Comparison of ENCODE assay signal across 9 cellular contexts in genomic region chr2:226800941-226801784, GRCh38. TPM values are rescaled to one million over a fixed set of nuclear protein-coding genes. Genes with fewer than 3 reads are reported as not detected.
DNase-seq lines count a peak whose midpoint lies in the region; ATAC-seq lines count a peak whose summit lies in the region.
"Had no signal": no experiment of that assay in that cellular context is flagged by ENCODE, and none has a peak within 500 bp of the region (broad histone marks: within the 10 kb centered on the region; RNA-seq: fewer than 3 reads in every experiment).

No MANE protein-coding gene starts in this region.

- no peaks in the 10 kb centered on the region for H3K9me3 ChIP-seq in muscle layer of duodenum (ENCODE audit: control insufficient read depth in 1 of 2, low read length in 2 of 2)
- H3K9me3 ChIP-seq: HAP-1 had no signal

- peak overlapping the region; percentile 80 for H3K27ac ChIP-seq in muscle layer of duodenum (ENCODE audit: low read length)

- ATAC-seq in GM19023 (IDR thresholded peaks at IDR 0.05; ENCODE audit: unreplicated experiment) (peak; percentile 77), HG03175 (IDR thresholded peaks at IDR 0.05; ENCODE audit: unreplicated experiment) (peak; percentile 82), esophagus mucosa (peak; percentile 50)
- ATAC-seq in stimulated activated naive CD8-positive, alpha-beta T cell treated with anti-CD3 and anti-CD28 coated beads, Interleukin-15, Interleukin-2, amounts not matched to agents 100 U/mL and 50 U/mL, for 24 hours, result peak; percentile 67

- no peaks in the 10 kb centered on the region for H3K9me3 Mint-ChIP-seq in activated T-cell treated with anti-CD3 and anti-CD28 coated beads, Interleukin-2, amount 50 U/mL, for 24 hours

- peak overlapping the region; percentile 67 for H3K4me3 Mint-ChIP-seq in activated T-cell treated with anti-CD3 and anti-CD28 coated beads, Interleukin-2, amount 50 U/mL, for 24 hours

- no peaks in the 10 kb centered on the region for H3K27me3 ChIP-seq in muscle layer of duodenum (ENCODE audit: low read depth, low read length)

- H3K36me3 Mint-ChIP-seq in activated T-cell treated with anti-CD3 and anti-CD28 coated beads, Interleukin-2, amount 50 U/mL, for 24 hours (ENCODE audit: low read depth), result peaks cover 16% of the 10 kb centered on the region

- H3K36me3 ChIP-seq in muscle layer of duodenum (ENCODE audit: control insufficient read depth in 1 of 2, insufficient read depth in 2 of 2, low read length in 2 of 2), result no peaks in the 10 kb centered on the region
- H3K36me3 ChIP-seq: HAP-1 had no signal

- H3K27ac Mint-ChIP-seq in activated T-cell treated with anti-CD3 and anti-CD28 coated beads, Interleukin-2, amount 50 U/mL, for 24 hours, result peak overlapping the region; percentile 80

- peaks cover 0 to 18% of the 10 kb centered on the region in 2 donors for H3K4me1 ChIP-seq in muscle layer of duodenum (ENCODE audit: control insufficient read depth in 1 of 2, insufficient read depth in 2 of 2, low read length in 2 of 2)
- H3K4me1 ChIP-seq: HAP-1 had no signal

- DNase-seq in AG08396 (ENCODE audit: low spot score), result peak; percentile 91
- DNase-seq in NCI-H774 (lab: John Stamatoyannopoulos, UW), result peak; percentile 87
- DNase-seq in activated T-cell treated with anti-CD3 and anti-CD28 coated beads, Interleukin-2, amount 50 U/mL, for 24 hours, result peak; percentile 91
- peak; percentile 90 for DNase-seq in stimulated activated naive CD8-positive, alpha-beta T cell treated with anti-CD3 and anti-CD28 coated beads, Interleukin-15, Interleukin-2, amounts not matched to agents 100 U/mL and 50 U/mL, for 24 hours

- peaks cover 20% of the 10 kb centered on the region for H3K27me3 Mint-ChIP-seq in activated T-cell treated with anti-CD3 and anti-CD28 coated beads, Interleukin-2, amount 50 U/mL, for 24 hours

- H3K4me1 Mint-ChIP-seq in activated T-cell treated with anti-CD3 and anti-CD28 coated beads, Interleukin-2, amount 50 U/mL, for 24 hours (ENCODE audit: low read depth), result peaks cover 26% of the 10 kb centered on the region

- H3K4me3 ChIP-seq in muscle layer of duodenum (ENCODE audit: low read depth in 1 of 2, low read length in 2 of 2), result peak overlapping the region; percentile 57 to 91
- H3K4me3 ChIP-seq: HAP-1 had no signal

RNA-seq across cellular contexts. Expression of gene IRS1, which starts 1.5 kb away (rescaled TPM):
- 13.9 TPM for total RNA-seq in esophagus mucosa

RNA-seq across cellular contexts. Expression of gene RHBDD1, which starts 34.7 kb away (rescaled TPM):
- total RNA-seq in esophagus mucosa, result 26.6 TPM

Comparison
In these comparisons a context has a peak if more than half of its experiments do, and no peak if none do; other contexts are left out.
1. Peak in every context shown above with its lines: DNase-seq, ATAC-seq, H3K4me3 ChIP-seq and H3K27ac ChIP-seq.